In the genomic region with DNA sequence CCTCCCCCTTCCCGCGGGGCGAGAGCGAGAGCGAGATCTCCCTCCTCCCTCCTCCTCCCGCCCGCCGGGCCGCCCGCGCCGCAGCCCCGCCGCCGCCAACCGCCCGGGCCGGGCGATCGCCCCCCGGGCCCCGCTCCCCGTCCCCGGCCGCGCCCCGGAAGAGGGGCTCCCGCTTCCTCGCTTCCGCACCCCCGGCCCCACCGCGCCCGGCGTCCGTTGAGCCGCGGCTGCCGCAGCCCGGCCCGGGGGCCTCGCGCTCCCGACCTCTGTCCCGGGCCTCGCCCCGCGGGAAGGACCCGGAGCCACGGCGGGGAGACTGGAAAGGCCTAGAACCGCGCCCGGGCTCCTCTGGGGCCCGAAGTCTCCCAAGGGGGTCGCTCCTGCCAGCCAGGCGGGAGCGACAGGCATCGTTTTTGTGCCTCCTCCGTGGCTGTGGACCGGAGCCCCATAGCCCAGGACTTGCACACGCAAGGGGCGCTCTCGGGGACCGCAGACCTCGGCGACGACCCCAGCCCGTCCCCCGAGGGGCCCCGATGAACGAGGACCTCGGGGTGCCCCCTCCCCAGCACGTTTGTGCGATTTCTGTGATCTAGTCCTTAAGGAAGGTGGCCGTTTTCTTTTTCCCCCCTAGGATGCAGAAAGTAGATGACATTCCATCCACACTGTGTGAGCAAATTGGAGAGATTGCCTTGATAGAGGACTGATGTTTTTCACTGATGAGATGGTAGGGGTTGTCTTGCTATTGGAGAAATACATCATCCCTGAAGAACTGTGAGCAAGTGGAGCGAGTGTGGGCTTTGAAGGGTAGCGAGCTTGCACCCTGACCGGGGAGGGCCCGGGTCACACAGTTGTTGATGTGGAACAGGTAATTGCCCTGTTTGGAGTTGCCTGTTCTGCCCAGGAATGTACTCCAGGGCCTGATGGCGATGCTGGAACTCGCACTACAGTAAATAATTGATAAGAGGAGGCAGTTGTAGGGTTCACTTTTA, we compare ENCODE assay signal across 1 cellular context.
TF ChIP-seq lines count a peak whose summit lies in the region.

No MANE protein-coding gene starts in this region.

TF ChIP-seq in HepG2, 621 proteins besides CTCF, POLR2A, EP300 and RAD21 (continued from another document and continues in another):
- TF ChIP-seq, protein P1, sequence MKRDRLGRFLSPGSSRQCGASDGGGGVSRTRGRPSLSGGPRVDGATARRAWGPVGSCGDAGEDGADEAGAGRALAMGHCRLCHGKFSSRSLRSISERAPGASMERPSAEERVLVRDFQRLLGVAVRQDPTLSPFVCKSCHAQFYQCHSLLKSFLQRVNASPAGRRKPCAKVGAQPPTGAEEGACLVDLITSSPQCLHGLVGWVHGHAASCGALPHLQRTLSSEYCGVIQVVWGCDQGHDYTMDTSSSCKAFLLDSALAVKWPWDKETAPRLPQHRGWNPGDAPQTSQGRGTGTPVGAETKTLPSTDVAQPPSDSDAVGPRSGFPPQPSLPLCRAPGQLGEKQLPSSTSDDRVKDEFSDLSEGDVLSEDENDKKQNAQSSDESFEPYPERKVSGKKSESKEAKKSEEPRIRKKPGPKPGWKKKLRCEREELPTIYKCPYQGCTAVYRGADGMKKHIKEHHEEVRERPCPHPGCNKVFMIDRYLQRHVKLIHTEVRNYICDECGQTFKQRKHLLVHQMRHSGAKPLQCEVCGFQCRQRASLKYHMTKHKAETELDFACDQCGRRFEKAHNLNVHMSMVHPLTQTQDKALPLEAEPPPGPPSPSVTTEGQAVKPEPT (CRISPR knock-in tag; IDR thresholded peaks at IDR 0.05; ENCODE audit: low read depth), result no peak
- TF ChIP-seq FLYWCH1 (CRISPR knock-in tag; IDR thresholded peaks at IDR 0.05), result no peak
- no peak for TF ChIP-seq ZNF20 (CRISPR knock-in tag; IDR thresholded peaks at IDR 0.05)
- no peak for TF ChIP-seq ZNF407 (CRISPR knock-in tag; IDR thresholded peaks at IDR 0.05; ENCODE audit: not compliant biosample characterization)
- no peak for TF ChIP-seq RARA (CRISPR knock-in tag; IDR thresholded peaks at IDR 0.05)
- TF ChIP-seq JUNB (CRISPR knock-in tag; IDR thresholded peaks at IDR 0.05; ENCODE audit: borderline replicate concordance), result no peak
- TF ChIP-seq CENPT (CRISPR knock-in tag; IDR thresholded peaks at IDR 0.05; ENCODE audit: low read depth), result no peak
- TF ChIP-seq, protein P2, sequence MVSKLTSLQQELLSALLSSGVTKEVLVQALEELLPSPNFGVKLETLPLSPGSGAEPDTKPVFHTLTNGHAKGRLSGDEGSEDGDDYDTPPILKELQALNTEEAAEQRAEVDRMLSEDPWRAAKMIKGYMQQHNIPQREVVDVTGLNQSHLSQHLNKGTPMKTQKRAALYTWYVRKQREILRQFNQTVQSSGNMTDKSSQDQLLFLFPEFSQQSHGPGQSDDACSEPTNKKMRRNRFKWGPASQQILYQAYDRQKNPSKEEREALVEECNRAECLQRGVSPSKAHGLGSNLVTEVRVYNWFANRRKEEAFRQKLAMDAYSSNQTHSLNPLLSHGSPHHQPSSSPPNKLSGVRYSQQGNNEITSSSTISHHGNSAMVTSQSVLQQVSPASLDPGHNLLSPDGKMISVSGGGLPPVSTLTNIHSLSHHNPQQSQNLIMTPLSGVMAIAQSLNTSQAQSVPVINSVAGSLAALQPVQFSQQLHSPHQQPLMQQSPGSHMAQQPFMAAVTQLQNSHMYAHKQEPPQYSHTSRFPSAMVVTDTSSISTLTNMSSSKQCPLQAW (CRISPR knock-in tag; IDR thresholded peaks at IDR 0.05), result peak; percentile 53
- no peak for TF ChIP-seq ZZZ3 (CRISPR knock-in tag; IDR thresholded peaks at IDR 0.05; ENCODE audit: borderline replicate concordance)
- TF ChIP-seq ZNF205 (CRISPR knock-in tag; IDR thresholded peaks at IDR 0.05), result no peak
- no peak for TF ChIP-seq PAF1 (CRISPR knock-in tag; IDR thresholded peaks at IDR 0.05)
- no peak for TF ChIP-seq HOXD1 (CRISPR knock-in tag; IDR thresholded peaks at IDR 0.05)
- no peak for TF ChIP-seq ZNF788 (CRISPR knock-in tag; IDR thresholded peaks at IDR 0.05; ENCODE audit: borderline replicate concordance)
- TF ChIP-seq JARID2 (CRISPR knock-in tag; IDR thresholded peaks at IDR 0.05; ENCODE audit: insufficient replicate concordance), result no peak
- TF ChIP-seq PPARG (CRISPR knock-in tag; conservative IDR thresholded peaks at IDR 0.05), result no peak
- no peak for TF ChIP-seq ZNF230 (CRISPR knock-in tag; IDR thresholded peaks at IDR 0.05)
- no peak for TF ChIP-seq AKNA (CRISPR knock-in tag; IDR thresholded peaks at IDR 0.05; ENCODE audit: borderline replicate concordance)
- TF ChIP-seq ZNF34 (CRISPR knock-in tag; IDR thresholded peaks at IDR 0.05; ENCODE audit: borderline replicate concordance), result no peak
- TF ChIP-seq ZNF572 (CRISPR knock-in tag; IDR thresholded peaks at IDR 0.05), result 0 out of 2 replicates have a peak, but pooled peaks have one; percentile 29
- TF ChIP-seq KIAA2018 (CRISPR knock-in tag; IDR thresholded peaks at IDR 0.05; ENCODE audit: borderline replicate concordance), result no peak
